9 cellular contexts compared by ENCODE assay signal in genomic region chr7:2175514-2175913, GRCh38. TPM values are rescaled to one million over a fixed set of nuclear protein-coding genes. Genes with fewer than 3 reads are reported as not detected.
DNase-seq lines count a peak whose midpoint lies in the region; ATAC-seq and TF ChIP-seq lines count a peak whose summit lies in the region.
"Had no signal": no experiment of that assay in that cellular context is flagged by ENCODE, and none has a peak within 500 bp of the region (broad histone marks: within the 10 kb centered on the region; RNA-seq: fewer than 3 reads in every experiment).

No MANE protein-coding gene starts in this region.

- H4K20me1 ChIP-seq in PC-9 (ENCODE audit: insufficient read depth) = no peaks in the 10 kb centered on the region; the same call in 1 of the 2 replicates

- no peaks in the 10 kb centered on the region for H3K9me3 ChIP-seq in PC-9 (ENCODE audit: insufficient read depth, low read depth)
- H3K9me3 ChIP-seq in esophagus muscularis mucosa = no peaks in the 10 kb centered on the region
- H3K9me3 ChIP-seq in muscle layer of colon (ENCODE audit: low read length) = no peaks in the 10 kb centered on the region

- ATAC-seq in HG02763 (IDR thresholded peaks at IDR 0.05; ENCODE audit: unreplicated experiment) (no peak), HG03457 (IDR thresholded peaks at IDR 0.05; ENCODE audit: unreplicated experiment) (no peak)

- H3K4me3 ChIP-seq in AG09309 (ENCODE audit: control insufficient read depth, low read depth, low read length) (no peak overlapping the region), PC-9 (no peak overlapping the region), esophagus muscularis mucosa (no peak overlapping the region), muscle layer of colon (ENCODE audit: low read depth in 1 of 2, low read length in 2 of 2) (no peak overlapping the region)

- no peaks in the 10 kb centered on the region for H3K9me2 ChIP-seq in PC-9 (ENCODE audit: insufficient read depth)

- 0 out of 2 replicates have a peak, but pooled peaks cover 8% of the 10 kb centered on the region for H3F3A ChIP-seq in PC-9 (ENCODE audit: insufficient read depth, low read depth)

- POLR2A ChIA-PET in PC-9 (lab: Charles Lee; ENCODE audit: unreplicated experiment) = interaction anchor here (0.6 to 0.7 kb wide), 4 partner anchors 8 to 547 kb away, joined by 3 to 34 read pairs (median 8); no protein-coding TSS in a partner anchor

- no TSS peak for BruUV-seq in PC-9 (replicated peaks; lab: Mats Ljungman, UMichigan)

- no peak overlapping the region for H3K4me2 ChIP-seq in PC-9

- no peaks in the 10 kb centered on the region for H3K4me1 ChIP-seq in PC-9 (replicated peaks; ENCODE audit: insufficient read depth)
- peaks cover 36 to 51% (median 40%) of the 10 kb centered on the region in 4 donors for H3K4me1 ChIP-seq in esophagus muscularis mucosa
- peaks cover 45% of the 10 kb centered on the region for H3K4me1 ChIP-seq in muscle layer of colon (ENCODE audit: insufficient read depth, low read length)

- H3K36me3 ChIP-seq in PC-9 (ENCODE audit: low read depth) (no peaks in the 10 kb centered on the region), esophagus muscularis mucosa (peaks cover 0 to 7% (median 0%) of the 10 kb centered on the region in 4 donors), muscle layer of colon (ENCODE audit: insufficient read depth, low read length) (no peaks in the 10 kb centered on the region)

- no peaks in the 10 kb centered on the region for H3K27me3 ChIP-seq in PC-9 (ENCODE audit: insufficient read depth, low read depth)
- no peaks in the 10 kb centered on the region for H3K27me3 ChIP-seq in esophagus muscularis mucosa
- no peaks in the 10 kb centered on the region for H3K27me3 ChIP-seq in muscle layer of colon (ENCODE audit: control insufficient read depth in 1 of 2, insufficient read depth in 2 of 2, low read length in 2 of 2)

- TF ChIP-seq POLR2A in esophagus muscularis mucosa (IDR thresholded peaks at IDR 0.05; ENCODE audit: low read depth) = no peak

- no peak for TF ChIP-seq CTCF in AG09309 (IDR thresholded peaks at IDR 0.05; ENCODE audit: control insufficient read depth, insufficient read depth, low read depth, low read length, missing control alignments)
- no peak for TF ChIP-seq CTCF in PC-9 (conservative IDR thresholded peaks at IDR 0.05)
- no peak for TF ChIP-seq CTCF in esophagus muscularis mucosa (IDR thresholded peaks at IDR 0.05)

- H3K27ac ChIP-seq in PC-9 = no peak overlapping the region
- peak overlapping the region in 3 of 4 donors; percentile 9 to 71 (median 56) for H3K27ac ChIP-seq in esophagus muscularis mucosa (replicated peaks in 1 of 4)
- peak overlapping the region; percentile 4 for H3K27ac ChIP-seq in muscle layer of colon (ENCODE audit: low read depth, low read length)

- no peak overlapping the region for H3K9ac ChIP-seq in muscle layer of colon (ENCODE audit: low read length)

- DNase-seq in AG09309 (ENCODE audit: low read depth) (peak; percentile 98), PC-9 (peak; percentile 53 to 84), esophagus muscularis mucosa (ENCODE audit: extremely low spot score) (no peak), DMS153 treated with DMSO at 0.1 percent for 48 hours (lab: John Stamatoyannopoulos, UW; ENCODE audit: unreplicated experiment) (no peak)
- no peak for DNase-seq in stimulated activated CD4-positive, alpha-beta T cell treated with anti-CD3 and anti-CD28 coated beads, Interleukin-4, amount 100 ng/mL, for 1 hour
- DNase-seq: DMS53 had no signal

- no peak overlapping the region for H2AFZ ChIP-seq in PC-9

- no peak for TF ChIP-seq EP300 in esophagus muscularis mucosa (IDR thresholded peaks at IDR 0.05)

- no peaks in the 10 kb centered on the region for H3K79me2 ChIP-seq in PC-9 (ENCODE audit: low read depth)

- CTCF ChIA-PET in PC-9 (lab: Charles Lee) = interaction anchor here (0.6 to 1.0 kb wide), 6 partner anchors 9 to 714 kb away, joined by 3 to 29 read pairs (median 6); no protein-coding TSS in a partner anchor

- WGBS in esophagus muscularis mucosa = 16% methylated on average over 2 of the region's 2 CpGs

- intact Hi-C loops in PC-9 (cut with micrococcal nuclease; ENCODE audit: unreplicated experiment) (no loop called here), esophagus muscularis mucosa (cut with DNase I) (no loop called here)

RNA-seq across cellular contexts. Expression of gene MAD1L1, which starts 57.2 kb away (rescaled TPM):
- 50.8 and 68.7 TPM in 2 replicates for total RNA-seq in PC-9 (2021)
- 10 to 100 TPM; 22.2 to 33.1 (median 29.5) TPM for total RNA-seq in esophagus muscularis mucosa

Comparison
In these comparisons a context has a peak if more than half of its experiments do, and no peak if none do; other contexts are left out.
1. DNase-seq: peak in AG09309 (single experiment) and PC-9 (2 of 2); none in esophagus muscularis mucosa (single experiment), stimulated activated CD4-positive, alpha-beta T cell treated with anti-CD3 and anti-CD28 coated beads, Interleukin-4, amount 100 ng/mL, for 1 hour (single experiment) and DMS153 treated with DMSO at 0.1 percent for 48 hours (single experiment).